In the genomic region with DNA sequence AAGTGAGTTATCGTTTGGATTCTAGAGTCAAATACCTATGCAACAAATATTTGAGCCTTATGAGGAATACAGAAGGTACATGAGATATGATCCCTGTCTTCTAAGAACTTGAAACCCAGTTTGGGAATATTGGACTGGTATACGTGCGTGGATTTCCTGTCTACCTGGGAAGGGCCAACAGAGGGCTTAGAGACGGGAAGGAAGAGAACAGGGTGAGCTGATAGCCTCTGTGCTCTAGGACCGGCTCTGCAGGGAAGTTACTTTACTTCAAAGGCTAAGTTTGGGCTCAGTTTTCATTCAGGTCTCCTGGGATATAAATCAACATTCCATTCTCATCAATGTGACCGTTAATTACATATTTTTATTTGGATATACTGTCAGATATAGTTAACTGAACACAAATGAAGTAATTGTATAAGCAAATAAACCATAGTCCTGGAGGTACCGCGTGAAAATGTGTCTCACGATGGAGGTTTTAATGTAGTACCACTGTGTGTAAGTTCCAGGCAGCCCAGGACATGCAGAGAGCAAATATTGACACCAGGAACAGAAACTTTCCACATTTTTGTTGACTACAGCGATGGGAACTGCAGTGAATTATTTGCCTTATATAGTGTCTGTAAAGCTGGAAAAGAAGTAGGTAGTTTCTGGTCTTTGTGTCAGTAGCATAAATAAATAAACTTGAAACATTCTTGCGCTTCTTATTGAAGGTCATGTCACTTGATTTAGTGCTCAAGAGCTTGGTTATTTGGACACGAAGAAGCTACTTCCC, we compare ENCODE assay signal across 9 cellular contexts. TPM values are rescaled to one million over a fixed set of nuclear protein-coding genes. Genes with fewer than 3 reads are reported as not detected.
A peak's percentile ranks its signal among the peaks of the same experiment; 100 is the strongest.
DNase-seq lines count a peak whose midpoint lies in the region; ATAC-seq and TF ChIP-seq lines count a peak whose summit lies in the region.
"Had no signal": no experiment of that assay in that cellular context is flagged by ENCODE, and none has a peak within 500 bp of the region (broad histone marks: within the 10 kb centered on the region; RNA-seq: fewer than 3 reads in every experiment).

No MANE protein-coding gene starts in this region.

- no peak overlapping the region for H3K4me3 ChIP-seq in CD4-positive, alpha-beta memory T cell (ENCODE audit: low read length in 2 of 2)
- H3K4me3 ChIP-seq in SJSA1: no peak overlapping the region
- H3K4me3 ChIP-seq in psoas muscle: peak overlapping the region; percentile 18

- peaks cover 7 to 8% of the 10 kb centered on the region in 2 donors for H3K36me3 Mint-ChIP-seq in CD4-positive, alpha-beta memory T cell

- H3K4me1 ChIP-seq in CD4-positive, alpha-beta memory T cell (ENCODE audit: insufficient read depth, low read length): peaks cover 62% of the 10 kb centered on the region
- peaks cover 33% of the 10 kb centered on the region for H3K4me1 ChIP-seq in SJSA1 (replicated peaks)
- H3K4me1 ChIP-seq in psoas muscle: peaks cover 37% of the 10 kb centered on the region

- peaks cover 44 to 82% (median 58%) of the 10 kb centered on the region in 4 donors for H3K4me1 Mint-ChIP-seq in CD4-positive, alpha-beta memory T cell

- no peak overlapping the region for H3K27ac ChIP-seq in CD4-positive, alpha-beta memory T cell (ENCODE audit: low read depth, low read length)
- peak overlapping the region; percentile 20 for H3K27ac ChIP-seq in SJSA1
- H3K27ac ChIP-seq in psoas muscle: peak overlapping the region; percentile 23

- H3K9me3 ChIP-seq in CD4-positive, alpha-beta memory T cell (ENCODE audit: control insufficient read depth in 1 of 2, low read length in 2 of 2): no peaks in the 10 kb centered on the region
- H3K9me3 ChIP-seq in SJSA1 (replicated peaks) (no peaks in the 10 kb centered on the region), psoas muscle (no peaks in the 10 kb centered on the region)

- H3K4me3 Mint-ChIP-seq in CD4-positive, alpha-beta memory T cell: peak overlapping the region in 2 of 8 donors; percentile 17 to 19

- no peak for DNase-seq in CD4-positive, alpha-beta memory T cell
- peak in 1 of 2 experiments; percentile 71 for DNase-seq in SJSA1 (ENCODE audit: low read depth in 1 of 2, low spot score in 2 of 2)
- no peak for DNase-seq in left ventricle myocardium superior
- no peak for DNase-seq in psoas muscle
- no peak for DNase-seq in midbrain (lab: John Stamatoyannopoulos, UW)
- DNase-seq: Kasumi-1 had no signal

- CTCF ChIA-PET in CD4-positive, alpha-beta memory T cell (lab: Charles Lee; ENCODE audit: partially characterized antibody): interaction anchor here (0.7 to 2.5 kb wide), 5 partner anchors 14 to 55 kb away, joined by 3 to 24 read pairs (median 3); no protein-coding TSS in a partner anchor

- POLR2A ChIA-PET in CD4-positive, alpha-beta memory T cell (lab: Charles Lee; ENCODE audit: partially characterized antibody): interaction anchor here (1.4 kb wide), 1 partner anchor 58 kb away, joined by 4 read pairs; a partner anchor contains a TSS

- WGBS in psoas muscle, 3 donors: 33 to 35% (median 34%) methylated on average over 12 of the region's 12 CpGs

- H3K27ac Mint-ChIP-seq in CD4-positive, alpha-beta memory T cell: peak overlapping the region; percentile 38 to 87 (median 48)

- intact Hi-C loops in CD4-positive, alpha-beta memory T cell (cut with micrococcal nuclease): no loop called here
- intact Hi-C loops in left ventricle myocardium superior (cut with micrococcal nuclease): no loop called here
- intact Hi-C loops in psoas muscle (cut with DNase I): no loop called here

- H3K9me3 Mint-ChIP-seq in CD4-positive, alpha-beta memory T cell: no peaks in the 10 kb centered on the region

- H3K27me3 Mint-ChIP-seq in CD4-positive, alpha-beta memory T cell: no peaks in the 10 kb centered on the region

- TF ChIP-seq CTCF in psoas muscle (IDR thresholded peaks at IDR 0.05): no peak

- H3K36me3 ChIP-seq in CD4-positive, alpha-beta memory T cell (ENCODE audit: insufficient read depth, low read length): no peaks in the 10 kb centered on the region
- H3K36me3 ChIP-seq in SJSA1: no peaks in the 10 kb centered on the region
- no peaks in the 10 kb centered on the region for H3K36me3 ChIP-seq in psoas muscle (ENCODE audit: insufficient read depth in 1 of 2, low read depth in 1 of 2)

- no peaks in the 10 kb centered on the region for H3K27me3 ChIP-seq in CD4-positive, alpha-beta memory T cell (ENCODE audit: insufficient read depth, low read length)
- H3K27me3 ChIP-seq in SJSA1 (replicated peaks) (no peaks in the 10 kb centered on the region), psoas muscle (ENCODE audit: insufficient read depth in 3 of 3, low read length in 2 of 3) (no peaks in the 10 kb centered on the region)

- ATAC-seq in left ventricle myocardium superior: peak; percentile 42
- peak in 3 of 4 donors; percentile 49 to 67 (median 50) for ATAC-seq in psoas muscle
- no peak for ATAC-seq in GM19351 (IDR thresholded peaks at IDR 0.05; ENCODE audit: unreplicated experiment)
- no peak for ATAC-seq in HG03354 (IDR thresholded peaks at IDR 0.05; ENCODE audit: poor library complexity, severe bottlenecking, unreplicated experiment)
- no peak for ATAC-seq in HG03097 (IDR thresholded peaks at IDR 0.05; ENCODE audit: low FRiP score, unreplicated experiment)

RNA-seq across cellular contexts. Expression of a gene that starts 8.6 kb away (rescaled TPM):
- 10 to 100 TPM; 29.5 to 30.7 TPM for total RNA-seq in CD4-positive, alpha-beta memory T cell
- polyA plus RNA-seq in CD4-positive, alpha-beta memory T cell: 10 to 100 TPM; 11.6 to 22.5 TPM
- 9.7 and 10.7 TPM in 2 replicates for total RNA-seq in SJSA1 (2014; rRNA removed; shearing (Covaris generic))
- total RNA-seq in left ventricle myocardium superior (15.1 TPM), psoas muscle (10 to 100 TPM in 1 of 4 donors, 1 to 10 TPM in 3; 6.6 to 12.0 (median 9.4) TPM)
- 1 to 10 TPM; 7.7 to 8.2 (median 8.1) TPM for polyA plus RNA-seq in psoas muscle

RNA-seq across cellular contexts. Expression of a gene that starts 57.4 kb away (rescaled TPM):
- total RNA-seq in CD4-positive, alpha-beta memory T cell: 100 to 1,000 TPM; 126 to 138 TPM
- 100 to 1,000 TPM in 1 of 2 donors, 10 to 100 TPM in 1; 78.7 to 135 TPM for polyA plus RNA-seq in CD4-positive, alpha-beta memory T cell
- total RNA-seq in SJSA1 (2014; rRNA removed; shearing (Covaris generic)): 192 and 199 TPM in 2 replicates
- total RNA-seq in left ventricle myocardium superior (79.0 TPM), psoas muscle (100 to 1,000 TPM; 101 to 203 (median 180) TPM)
- 100 to 1,000 TPM; 113 to 275 (median 159) TPM for polyA plus RNA-seq in psoas muscle

Comparison
In these comparisons a context has a peak if more than half of its experiments do, and no peak if none do; other contexts are left out.
1. ATAC-seq: peak in left ventricle myocardium superior (single experiment) and psoas muscle (3 of 4); none in GM19351 (single experiment), HG03354 (single experiment) and HG03097 (single experiment).